Comparison of ENCODE assay signal across 1 cellular context in genomic region chr19:931860-932646, GRCh38.
TF ChIP-seq lines count a peak whose summit lies in the region.

No MANE protein-coding gene starts in this region.

TF ChIP-seq in HEK293, 187 proteins besides CTCF, POLR2A, EP300 and RAD21 (continued from another document):
- TF ChIP-seq, protein P1, sequence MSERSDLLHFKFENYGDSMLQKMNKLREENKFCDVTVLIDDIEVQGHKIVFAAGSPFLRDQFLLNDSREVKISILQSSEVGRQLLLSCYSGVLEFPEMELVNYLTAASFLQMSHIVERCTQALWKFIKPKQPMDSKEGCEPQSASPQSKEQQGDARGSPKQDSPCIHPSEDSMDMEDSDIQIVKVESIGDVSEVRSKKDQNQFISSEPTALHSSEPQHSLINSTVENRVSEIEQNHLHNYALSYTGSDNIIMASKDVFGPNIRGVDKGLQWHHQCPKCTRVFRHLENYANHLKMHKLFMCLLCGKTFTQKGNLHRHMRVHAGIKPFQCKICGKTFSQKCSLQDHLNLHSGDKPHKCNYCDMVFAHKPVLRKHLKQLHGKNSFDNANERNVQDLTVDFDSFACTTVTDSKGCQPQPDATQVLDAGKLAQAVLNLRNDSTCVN (tag by site-specific recombination; optimal IDR thresholded peaks at IDR 0.05) = no peak
- TF ChIP-seq ZBTB44 (tag by site-specific recombination; IDR thresholded peaks at IDR 0.05) = peak; percentile 32; the same call in 1 of the 2 replicates
- TF ChIP-seq GLI4 (tag by site-specific recombination; IDR thresholded peaks at IDR 0.05) = no peak
